ENCODE assay signal across 21 cellular contexts in the genomic region with DNA sequence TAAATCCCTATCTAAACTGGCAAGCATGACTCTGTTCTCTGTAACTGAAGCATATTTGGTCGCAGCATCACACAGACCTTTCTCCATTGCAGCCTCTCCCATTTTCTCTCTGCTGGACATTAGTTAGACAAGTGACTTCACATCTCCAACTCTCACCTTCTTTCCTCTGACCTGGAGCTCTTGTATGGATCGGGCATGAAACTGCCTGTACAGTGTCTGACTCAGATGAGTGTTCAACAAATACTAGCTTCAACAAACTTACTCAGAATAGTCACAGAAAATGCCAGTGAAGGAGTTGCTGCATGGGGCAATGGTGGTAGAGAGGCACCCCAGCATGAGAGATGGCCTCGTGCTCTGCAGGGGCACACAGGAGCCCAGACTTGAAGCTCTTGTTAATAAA.
"Had no signal": no experiment of that assay in that cellular context is flagged by ENCODE, and none has a peak within 500 bp of the region (broad histone marks: within the 10 kb centered on the region; RNA-seq: fewer than 3 reads in every experiment).

No MANE protein-coding gene starts in this region.

- H3K36me3 Mint-ChIP-seq: immature natural killer cell; memory B cell; stimulated activated effector memory CD8-positive, alpha-beta T cell treated with anti-CD3 and anti-CD28 coated beads, Interleukin-12 subunit alpha, Interleukin-12 subunit beta, amount 100 ng/mL, for 72 hours had no signal

- DNase-seq: hypothalamus; immature natural killer cell; kidney; left colon; left ventricle myocardium inferior; naive thymus-derived CD8-positive, alpha-beta T cell; ovary; right cardiac atrium; stimulated activated CD4-positive, alpha-beta T cell treated with anti-CD3 and anti-CD28 coated beads, Interleukin-12 subunit alpha, Interleukin-12 subunit beta, amount 100 ng/mL, for 4 hours; stimulated activated CD4-positive, alpha-beta T cell treated with anti-CD3 and anti-CD28 coated beads, Interleukin-15, amount 100 ng/mL, for 24 hours; stimulated activated CD4-positive, alpha-beta T cell treated with anti-CD3 and anti-CD28 coated beads, Interleukin-2, amount 100 ng/mL, for 24 hours; stimulated activated CD4-positive, alpha-beta T cell treated with anti-CD3 and anti-CD28 coated beads, Interleukin-4, amount 100 ng/mL, for 1 hour; stimulated activated naive CD4-positive, alpha-beta T cell; tibial artery; trophoblast cell; uterus had no signal

- ATAC-seq: left colon; naive thymus-derived CD8-positive, alpha-beta T cell; right cardiac atrium; sciatic nerve; stimulated activated effector memory CD8-positive, alpha-beta T cell treated with anti-CD3 and anti-CD28 coated beads, Interleukin-12 subunit alpha, Interleukin-12 subunit beta, amount 100 ng/mL, for 72 hours had no signal

- H3K27ac Mint-ChIP-seq: immature natural killer cell; memory B cell; progenitor cell of endocrine pancreas; stimulated activated effector memory CD8-positive, alpha-beta T cell treated with anti-CD3 and anti-CD28 coated beads, Interleukin-12 subunit alpha, Interleukin-12 subunit beta, amount 100 ng/mL, for 72 hours; stimulated activated naive CD8-positive, alpha-beta T cell treated with anti-CD3 and anti-CD28 coated beads, Interleukin-15, Interleukin-2, amounts not matched to agents 100 ng/mL and 50 ng/mL, for 24 hours had no signal

- H3K4me1 Mint-ChIP-seq: immature natural killer cell; memory B cell; naive thymus-derived CD8-positive, alpha-beta T cell; stimulated activated effector memory CD8-positive, alpha-beta T cell treated with anti-CD3 and anti-CD28 coated beads, Interleukin-12 subunit alpha, Interleukin-12 subunit beta, amount 100 ng/mL, for 72 hours had no signal

- H3K9me3 Mint-ChIP-seq: immature natural killer cell; stimulated activated effector memory CD8-positive, alpha-beta T cell treated with anti-CD3 and anti-CD28 coated beads, Interleukin-12 subunit alpha, Interleukin-12 subunit beta, amount 100 ng/mL, for 72 hours had no signal

- H3K4me3 Mint-ChIP-seq: immature natural killer cell; memory B cell; naive thymus-derived CD8-positive, alpha-beta T cell; stimulated activated effector memory CD8-positive, alpha-beta T cell treated with anti-CD3 and anti-CD28 coated beads, Interleukin-12 subunit alpha, Interleukin-12 subunit beta, amount 100 ng/mL, for 72 hours; stimulated activated naive CD8-positive, alpha-beta T cell treated with anti-CD3 and anti-CD28 coated beads, Interleukin-15, Interleukin-2, amounts not matched to agents 100 ng/mL and 50 ng/mL, for 24 hours had no signal
